Comparison of ENCODE assay signal across 31 cellular contexts in the genomic region with DNA sequence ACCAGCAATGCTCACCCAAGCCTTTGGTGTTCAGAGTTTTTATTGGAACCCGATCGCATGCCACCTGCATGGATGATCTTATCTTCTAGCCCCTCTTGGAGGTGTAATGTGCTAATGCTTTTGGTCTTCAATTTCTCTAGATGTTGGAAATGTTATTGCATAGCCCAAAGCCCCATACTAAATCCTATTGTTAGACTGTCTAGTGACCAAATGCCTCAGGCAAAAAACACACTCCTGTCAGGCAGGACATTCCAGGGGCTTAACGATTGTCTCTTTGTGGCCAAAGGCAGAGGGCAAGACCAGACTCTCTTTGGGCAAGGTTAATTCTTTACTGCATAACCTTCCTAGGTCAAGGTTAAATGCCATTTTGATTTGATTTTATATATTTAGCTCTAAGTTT.
"Had no signal": no experiment of that assay in that cellular context is flagged by ENCODE, and none has a peak within 500 bp of the region (broad histone marks: within the 10 kb centered on the region; RNA-seq: fewer than 3 reads in every experiment).

No MANE protein-coding gene starts in this region.

- H3K9me3 ChIP-seq: adrenal gland, body of pancreas, breast epithelium had no signal

- H3K27ac ChIP-seq: adrenal gland, body of pancreas, brain microvascular endothelial cell, breast epithelium, VCaP had no signal

- H3K36me3 ChIP-seq: adrenal gland, brain microvascular endothelial cell, breast epithelium had no signal

- DNase-seq: activated B cell treated with CpG ODN at 0.5 μM for 24 hours; activated CD4-positive, alpha-beta memory T cell treated with anti-CD3 and anti-CD28 coated beads for 36 hours; activated CD4-positive, alpha-beta T cell treated with anti-CD3 and anti-CD28 coated beads for 4 hours; activated CD4-positive, alpha-beta T cell treated with anti-CD3 and anti-CD28 coated beads, Interleukin-2, amount 10 ng/mL, durations not matched to agents 24 days and 14 days; activated CD4-positive, alpha-beta T cell treated with anti-CD3 and anti-CD28 coated beads, Interleukin-2, amount 50 U/mL, for 1 hour; activated CD4-positive, alpha-beta T cell treated with anti-CD3 and anti-CD28 coated beads, Interleukin-2, amount 50 U/mL, for 4 hours; activated CD4-positive, CD25-positive, alpha-beta regulatory T cell treated with anti-CD3 and anti-CD28 coated beads, Interleukin-2, amount 50 U/mL, for 72 hours; activated CD8-positive, alpha-beta memory T cell treated with anti-CD3 and anti-CD28 coated beads, Interleukin-2, amount 50 U/mL, for 4 hours; activated CD8-positive, alpha-beta T cell treated with anti-CD3 and anti-CD28 coated beads for 36 hours; activated effector memory CD4-positive, alpha-beta T cell treated with anti-CD3 and anti-CD28 coated beads, Interleukin-2, amount 50 U/mL, for 16 hours; activated gamma-delta T cell treated with Interleukin-2 at 50 U/mL for 16 hours; activated naive CD4-positive, alpha-beta T cell; activated naive CD4-positive, alpha-beta T cell treated with anti-CD3 and anti-CD28 coated beads for 36 hours; activated naive CD4-positive, alpha-beta T cell treated with anti-CD3 and anti-CD28 coated beads, Interleukin-2, amount 50 U/mL, for 16 hours; activated naive CD8-positive, alpha-beta T cell treated with anti-CD3 and anti-CD28 coated beads for 36 hours; activated T-cell treated with anti-CD3 and anti-CD28 coated beads for 4 hours; activated T-cell treated with anti-CD3 and anti-CD28 coated beads, Interleukin-2, amount 50 U/mL, for 1 hour; activated T-cell treated with anti-CD3 and anti-CD28 coated beads, Interleukin-2, amount 50 U/mL, for 4 hours; activated T-cell treated with anti-CD3 and anti-CD28 coated beads, Interleukin-2, amount 50 U/mL, for 72 hours; adrenal gland; amniotic stem cell; aorta; body of pancreas; brain microvascular endothelial cell; caudate nucleus; cerebellar nuclear complex; T-helper 1 cell; T-helper 2 cell; T-helper 9 cell had no signal

- H3K27me3 ChIP-seq: adrenal gland, body of pancreas, brain microvascular endothelial cell, breast epithelium had no signal

- H3K4me3 ChIP-seq: adrenal gland, body of pancreas, breast epithelium had no signal

- H3K4me1 ChIP-seq: body of pancreas, breast epithelium had no signal
